Comparison of ENCODE assay signal across 1 cellular context in the genomic region with DNA sequence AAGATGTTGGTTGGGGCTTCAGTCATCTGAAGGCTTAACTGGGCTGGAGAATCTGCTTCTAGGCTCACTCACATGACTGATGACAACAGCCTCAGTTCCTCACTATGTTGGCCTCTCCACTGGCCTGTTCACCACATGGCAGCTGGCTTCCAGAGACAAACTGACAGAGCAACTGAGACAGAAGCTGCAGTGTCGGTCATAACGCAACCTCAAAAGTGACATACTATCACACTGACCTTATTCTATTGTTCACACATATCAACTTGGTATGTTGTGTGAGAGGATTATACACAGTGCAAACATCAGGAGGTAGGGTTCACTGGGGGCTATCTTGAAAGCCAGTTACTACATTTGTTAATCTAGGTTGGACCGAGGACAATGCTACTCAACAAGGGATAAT.
TF ChIP-seq lines count a peak whose summit lies in the region.

No MANE protein-coding gene starts in this region.

TF ChIP-seq in IMR-90, 13 proteins besides CTCF, POLR2A, EP300 and RAD21:
- TF ChIP-seq NFE2L2 (IDR thresholded peaks at IDR 0.05; ENCODE audit: low read depth, low read length) (no peak), BHLHE40 (IDR thresholded peaks at IDR 0.05; ENCODE audit: low read depth, low read length) (no peak), SMC3 (IDR thresholded peaks at IDR 0.05; ENCODE audit: low read depth, low read length) (no peak), CHD1 (IDR thresholded peaks at IDR 0.05; ENCODE audit: low read depth, low read length) (no peak), MAFK (IDR thresholded peaks at IDR 0.05; ENCODE audit: low read depth, low read length) (no peak), RCOR1 (IDR thresholded peaks at IDR 0.05; ENCODE audit: insufficient replicate concordance, low read length) (no peak), RFX5 (IDR thresholded peaks at IDR 0.05; ENCODE audit: low read depth, low read length) (no peak), MAZ (IDR thresholded peaks at IDR 0.05; ENCODE audit: borderline replicate concordance, low read depth, low read length) (no peak), MXI1 (IDR thresholded peaks at IDR 0.05; ENCODE audit: borderline replicate concordance, low read depth, low read length) (no peak), FOS (IDR thresholded peaks at IDR 0.05; ENCODE audit: low read depth, low read length) (no peak), CEBPB (IDR thresholded peaks at IDR 0.05; ENCODE audit: low read depth, low read length) (no peak)
- TF ChIP-seq, protein P1, sequence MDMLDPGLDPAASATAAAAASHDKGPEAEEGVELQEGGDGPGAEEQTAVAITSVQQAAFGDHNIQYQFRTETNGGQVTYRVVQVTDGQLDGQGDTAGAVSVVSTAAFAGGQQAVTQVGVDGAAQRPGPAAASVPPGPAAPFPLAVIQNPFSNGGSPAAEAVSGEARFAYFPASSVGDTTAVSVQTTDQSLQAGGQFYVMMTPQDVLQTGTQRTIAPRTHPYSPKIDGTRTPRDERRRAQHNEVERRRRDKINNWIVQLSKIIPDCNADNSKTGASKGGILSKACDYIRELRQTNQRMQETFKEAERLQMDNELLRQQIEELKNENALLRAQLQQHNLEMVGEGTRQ (IDR thresholded peaks at IDR 0.05; ENCODE audit: low read depth, low read length), result no peak
- TF ChIP-seq, protein P2, sequence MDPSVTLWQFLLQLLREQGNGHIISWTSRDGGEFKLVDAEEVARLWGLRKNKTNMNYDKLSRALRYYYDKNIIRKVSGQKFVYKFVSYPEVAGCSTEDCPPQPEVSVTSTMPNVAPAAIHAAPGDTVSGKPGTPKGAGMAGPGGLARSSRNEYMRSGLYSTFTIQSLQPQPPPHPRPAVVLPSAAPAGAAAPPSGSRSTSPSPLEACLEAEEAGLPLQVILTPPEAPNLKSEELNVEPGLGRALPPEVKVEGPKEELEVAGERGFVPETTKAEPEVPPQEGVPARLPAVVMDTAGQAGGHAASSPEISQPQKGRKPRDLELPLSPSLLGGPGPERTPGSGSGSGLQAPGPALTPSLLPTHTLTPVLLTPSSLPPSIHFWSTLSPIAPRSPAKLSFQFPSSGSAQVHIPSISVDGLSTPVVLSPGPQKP (IDR thresholded peaks at IDR 0.05; ENCODE audit: borderline replicate concordance, low read depth, low read length), result no peak
